8 cellular contexts compared by ENCODE assay signal in the genomic region with DNA sequence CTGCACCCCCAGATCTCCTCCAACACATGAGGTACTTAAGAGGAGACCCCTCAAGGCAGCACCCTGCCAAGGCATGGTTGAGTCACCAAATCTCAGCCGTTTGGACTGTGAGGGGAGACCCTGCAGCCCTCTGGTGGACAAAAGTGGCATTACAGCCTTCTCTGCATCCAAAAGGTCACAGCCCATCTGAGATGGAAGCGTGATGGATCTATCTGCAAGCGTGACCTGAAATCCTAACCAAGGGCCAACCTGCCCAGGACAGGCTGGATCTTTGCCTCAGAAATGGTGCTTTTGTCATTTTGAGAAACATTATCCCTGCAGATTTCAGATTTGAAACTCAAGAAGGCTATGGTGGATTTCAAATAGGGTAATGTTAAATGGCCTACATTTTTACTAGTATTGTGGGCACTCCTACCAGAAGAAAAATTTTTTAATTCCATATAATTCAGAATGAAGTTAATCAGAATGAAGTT. TPM values are rescaled to one million over a fixed set of nuclear protein-coding genes. Genes with fewer than 3 reads are reported as not detected.
DNase-seq lines count a peak whose midpoint lies in the region; ATAC-seq and TF ChIP-seq lines count a peak whose summit lies in the region.

No MANE protein-coding gene starts in this region.

- H3K27me3 Mint-ChIP-seq in activated T-helper 17 cell treated with anti-CD3 and anti-CD28 coated beads, Interleukin-2, amount 50 U/mL, for 72 hours: no peaks in the 10 kb centered on the region

- no peaks in the 10 kb centered on the region for H3K4me1 Mint-ChIP-seq in activated T-helper 17 cell treated with anti-CD3 and anti-CD28 coated beads, Interleukin-2, amount 50 U/mL, for 72 hours

- no peaks in the 10 kb centered on the region for H3K36me3 Mint-ChIP-seq in activated T-helper 17 cell treated with anti-CD3 and anti-CD28 coated beads, Interleukin-2, amount 50 U/mL, for 72 hours (ENCODE audit: low read depth)

- peak; percentile 80 for ATAC-seq in activated T-helper 17 cell treated with anti-CD3 and anti-CD28 coated beads, Interleukin-2, amount 50 U/mL, for 72 hours (replicated peaks)
- no peak for ATAC-seq in HG03457 (IDR thresholded peaks at IDR 0.05; ENCODE audit: unreplicated experiment)

- DNase-seq in GM10248 (ENCODE audit: extremely low spot score): peak; percentile 81
- peak; percentile 78 for DNase-seq in HK-2 (ENCODE audit: unreplicated experiment)
- peak; percentile 62 for DNase-seq in RPMI7951 (ENCODE audit: low read depth)
- DNase-seq in fibroblast of villous mesenchyme (ENCODE audit: low read depth): peak; percentile 68
- peak; percentile 41 for DNase-seq in non-pigmented ciliary epithelial cell (ENCODE audit: low read depth)
- peak; percentile 94 for DNase-seq in superior temporal gyrus (ENCODE audit: extremely low spot score)

- no peak overlapping the region for H3K4me3 ChIP-seq in fibroblast of villous mesenchyme (ENCODE audit: low read depth, low read length)

- no peak overlapping the region for H3K27ac Mint-ChIP-seq in activated T-helper 17 cell treated with anti-CD3 and anti-CD28 coated beads, Interleukin-2, amount 50 U/mL, for 72 hours

- CTCF ChIA-PET in GM10248 (lab: Yijun Ruan, JAX): interaction anchor here (0.8 to 6.2 kb wide), 23 partner anchors 11 to 371 kb away, joined by 3 to 57 read pairs (median 4); a partner anchor contains a TSS

- no peaks in the 10 kb centered on the region for H3K9me3 Mint-ChIP-seq in activated T-helper 17 cell treated with anti-CD3 and anti-CD28 coated beads, Interleukin-2, amount 50 U/mL, for 72 hours

- no peak overlapping the region for H3K4me3 Mint-ChIP-seq in activated T-helper 17 cell treated with anti-CD3 and anti-CD28 coated beads, Interleukin-2, amount 50 U/mL, for 72 hours

- POLR2A ChIA-PET in GM10248 (lab: Yijun Ruan, JAX): no interaction called here

- TF ChIP-seq CTCF in GM10248 (IDR thresholded peaks at IDR 0.05; ENCODE audit: control extremely low read depth, extremely low read depth, low read depth, missing control alignments): peak; percentile 81
- TF ChIP-seq CTCF in fibroblast of villous mesenchyme (IDR thresholded peaks at IDR 0.05; ENCODE audit: insufficient read depth, low read depth, low read length): peak; percentile 97

RNA-seq across cellular contexts. Expression of a gene that starts 23.7 kb away (rescaled TPM):
- total RNA-seq in RPMI7951 (2014; rRNA removed; shearing (Covaris generic)): 25.1 and 48.0 TPM in 2 replicates
- total RNA-seq in activated T-helper 17 cell treated with anti-CD3 and anti-CD28 coated beads, Interleukin-2, amount 50 U/mL, for 72 hours: 10 to 100 TPM; 14.6 to 15.0 TPM
- 38.3 and 39.7 TPM in 2 replicates for total RNA-seq in fibroblast of villous mesenchyme

RNA-seq across cellular contexts. Expression of a gene that starts 58.9 kb away (rescaled TPM):
- 15.9 and 16.5 TPM in 2 replicates for total RNA-seq in RPMI7951 (2014; rRNA removed; shearing (Covaris generic))
- total RNA-seq in activated T-helper 17 cell treated with anti-CD3 and anti-CD28 coated beads, Interleukin-2, amount 50 U/mL, for 72 hours: 10 to 100 TPM; 15.8 to 17.9 TPM
- 11.7 and 13.2 TPM in 2 replicates for total RNA-seq in fibroblast of villous mesenchyme

Comparison
In these comparisons a context has a peak if more than half of its experiments do, and no peak if none do; other contexts are left out.
1. DNase-seq: peak in every context shown above with its lines; median percentile 94 in superior temporal gyrus; 81 in GM10248; 78 in HK-2; 68 in fibroblast of villous mesenchyme; 62 in RPMI7951; 41 in non-pigmented ciliary epithelial cell.